In the genomic region with DNA sequence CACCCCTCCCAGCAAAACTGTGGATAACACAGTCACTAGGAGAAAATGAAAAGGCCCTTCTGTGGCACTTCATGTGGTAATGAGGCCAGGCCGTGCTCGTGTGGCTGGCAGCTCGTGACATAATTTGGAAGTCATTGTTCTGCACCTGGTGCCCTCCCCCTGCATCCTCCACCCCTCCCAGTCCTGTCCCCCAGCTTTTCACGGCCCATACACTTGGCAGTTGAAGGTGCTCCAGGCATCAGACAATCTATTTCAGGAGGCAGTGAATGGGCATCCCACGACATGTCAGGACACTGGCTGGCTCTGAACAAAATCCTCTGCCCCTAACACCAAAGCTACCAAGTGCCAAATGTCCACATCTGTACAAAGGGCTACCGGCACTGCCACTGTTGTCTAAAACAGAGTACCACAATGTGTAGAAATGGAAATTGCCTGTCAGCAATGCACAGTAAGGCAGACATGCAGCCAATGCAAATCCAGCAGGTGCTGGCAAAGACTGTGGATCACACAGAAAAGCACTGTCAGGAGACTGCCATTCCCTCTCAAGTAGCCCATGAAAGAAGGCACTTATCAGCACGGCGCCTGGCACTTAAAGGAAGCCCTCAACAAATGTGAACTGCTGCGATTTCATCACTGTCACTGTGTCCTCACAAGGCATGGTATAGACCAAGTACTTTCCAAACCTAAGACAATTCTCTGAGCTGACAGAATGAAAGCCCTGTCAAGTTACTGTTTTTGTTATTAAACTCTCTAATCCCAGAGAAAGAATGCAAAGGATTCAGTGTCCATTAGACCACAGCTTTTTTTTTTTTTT, we compare ENCODE assay signal across 7 cellular contexts.
DNase-seq lines count a peak whose midpoint lies in the region; ATAC-seq and TF ChIP-seq lines count a peak whose summit lies in the region.

No MANE protein-coding gene starts in this region.

- no peaks in the 10 kb centered on the region for H3K27me3 ChIP-seq in GM06990 (replicated peaks; ENCODE audit: control insufficient read depth, insufficient read depth, low read length)

- TF ChIP-seq CTCF in GM06990 (IDR thresholded peaks at IDR 0.05; ENCODE audit: insufficient read depth, low read length, poor library complexity, severe bottlenecking): no peak

- H3K36me3 Mint-ChIP-seq in stimulated activated naive B cell treated with anti-CD40 and anti-IgM and Interleukin-4, amounts not matched to agents 10 μg/mL and 1 μg/mL and 100 μg/mL, for 72 hours: peaks cover 21 to 33% of the 10 kb centered on the region in 2 donors

- no peaks in the 10 kb centered on the region; the same call in 1 of the 2 replicates for H3K36me3 ChIP-seq in GM06990 (ENCODE audit: control insufficient read depth, insufficient read depth, low read length)

- peak; percentile 60 for DNase-seq in GM06990 (ENCODE audit: extremely low read depth, insufficient read length)
- peak; percentile 76 to 81 for DNase-seq in NCI-H526 (lab: John Stamatoyannopoulos, UW)
- peak; percentile 62 for DNase-seq in astrocyte of the hippocampus (ENCODE audit: low read depth, low spot score)
- peak; percentile 90 for DNase-seq in islet precursor cell
- DNase-seq in stimulated activated naive B cell treated with anti-CD40 and anti-IgM and Interleukin-4, amounts not matched to agents 10 μg/mL and 1 μg/mL and 100 μg/mL, for 72 hours: no peak
- DNase-seq in iPS-NIHi7 (ENCODE audit: extremely low spot score): no peak

- H3K9me3 Mint-ChIP-seq in stimulated activated naive B cell treated with anti-CD40 and anti-IgM and Interleukin-4, amounts not matched to agents 10 μg/mL and 1 μg/mL and 100 μg/mL, for 72 hours: peaks cover 2 to 3% of the 10 kb centered on the region in 2 donors

- peak overlapping the region; percentile 77 for H3K4me3 Mint-ChIP-seq in stimulated activated naive B cell treated with anti-CD40 and anti-IgM and Interleukin-4, amounts not matched to agents 10 μg/mL and 1 μg/mL and 100 μg/mL, for 72 hours

- H3K27ac Mint-ChIP-seq in stimulated activated naive B cell treated with anti-CD40 and anti-IgM and Interleukin-4, amounts not matched to agents 10 μg/mL and 1 μg/mL and 100 μg/mL, for 72 hours: peak overlapping the region; percentile 96

- H3K4me1 Mint-ChIP-seq in stimulated activated naive B cell treated with anti-CD40 and anti-IgM and Interleukin-4, amounts not matched to agents 10 μg/mL and 1 μg/mL and 100 μg/mL, for 72 hours: peaks cover 47 to 57% of the 10 kb centered on the region in 2 donors

- peak overlapping the region; percentile 28; the same call in 1 of the 2 replicates for H3K4me3 ChIP-seq in GM06990 (replicated peaks; ENCODE audit: low read depth, low read length)

- H3K27me3 Mint-ChIP-seq in stimulated activated naive B cell treated with anti-CD40 and anti-IgM and Interleukin-4, amounts not matched to agents 10 μg/mL and 1 μg/mL and 100 μg/mL, for 72 hours: no peaks in the 10 kb centered on the region

- ATAC-seq in HG02981 (IDR thresholded peaks at IDR 0.05; ENCODE audit: unreplicated experiment): peak; percentile 6
- peak; percentile 12 to 18 for ATAC-seq in stimulated activated naive B cell treated with anti-CD40 and anti-IgM and Interleukin-4, amounts not matched to agents 10 μg/mL and 1 μg/mL and 100 μg/mL, for 72 hours (replicated peaks)

Comparison
In these comparisons a context has a peak if more than half of its experiments do, and no peak if none do; other contexts are left out.
1. DNase-seq: peak in GM06990 (single experiment), NCI-H526 (2 of 2), astrocyte of the hippocampus (single experiment) and islet precursor cell (single experiment); none in stimulated activated naive B cell treated with anti-CD40 and anti-IgM and Interleukin-4, amounts not matched to agents 10 μg/mL and 1 μg/mL and 100 μg/mL, for 72 hours (single experiment) and iPS-NIHi7 (single experiment).